In the genomic region with DNA sequence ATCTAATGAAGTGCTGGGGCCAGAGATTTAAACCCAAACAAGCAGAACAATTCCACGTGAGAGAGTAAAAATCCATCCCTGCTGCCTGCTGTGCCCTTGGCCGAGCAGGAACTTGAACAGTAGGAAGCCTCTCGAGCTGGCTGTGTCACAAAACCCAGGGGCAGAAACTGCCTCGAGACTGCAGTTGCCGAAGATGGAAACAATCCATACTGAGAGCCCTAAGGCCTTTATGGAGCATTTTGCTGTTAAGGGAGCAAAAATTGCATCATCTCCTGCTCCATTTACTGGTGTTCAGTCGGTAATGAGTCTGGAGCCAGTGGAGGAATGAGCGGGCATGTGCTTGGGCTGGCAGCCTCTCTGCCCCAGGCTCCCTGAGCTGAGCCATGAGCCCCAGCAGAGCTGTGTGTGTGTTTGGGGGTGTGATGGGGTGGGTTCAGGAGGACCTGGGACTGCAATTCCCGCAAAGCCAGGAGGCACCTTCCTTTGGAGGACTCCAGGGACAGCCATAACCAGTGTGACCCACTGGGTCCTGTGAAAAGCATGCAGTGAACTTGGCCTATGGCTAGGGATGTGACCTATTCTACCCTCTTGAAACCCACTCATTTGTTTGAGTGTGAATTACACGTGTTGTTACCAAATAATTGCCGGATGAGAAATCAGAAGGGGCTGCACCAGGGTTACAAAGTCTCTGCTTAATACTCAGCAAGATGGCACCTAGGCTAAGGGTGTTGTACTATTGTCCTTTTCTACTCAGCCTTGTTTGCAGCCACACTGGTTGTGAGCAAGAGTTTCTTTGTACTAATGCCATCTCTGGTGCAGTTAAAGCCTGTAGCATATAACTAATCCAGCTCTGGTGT, we compare ENCODE assay signal across 9 cellular contexts. TPM values are rescaled to one million over a fixed set of nuclear protein-coding genes. Genes with fewer than 3 reads are reported as not detected.
DNase-seq lines count a peak whose midpoint lies in the region; ATAC-seq and TF ChIP-seq lines count a peak whose summit lies in the region.
"Had no signal": no experiment of that assay in that cellular context is flagged by ENCODE, and none has a peak within 500 bp of the region (broad histone marks: within the 10 kb centered on the region; RNA-seq: fewer than 3 reads in every experiment).

No MANE protein-coding gene starts in this region.

- H3K79me2 ChIP-seq in GM23338 (replicated peaks; ENCODE audit: insufficient read depth): no peaks in the 10 kb centered on the region

- H3F3A ChIP-seq in GM23338 (replicated peaks; ENCODE audit: low read depth): no peaks in the 10 kb centered on the region

- no peak for TF ChIP-seq POLR2A in thyroid gland (IDR thresholded peaks at IDR 0.05)

- H3K27ac ChIP-seq in GM23338 (ENCODE audit: low read depth): peak overlapping the region; percentile 48; the same call in 1 of the 2 replicates
- no peak overlapping the region for H3K27ac ChIP-seq in thyroid gland
- H3K27ac ChIP-seq: SJCRH30 had no signal

- WGBS in thyroid gland, 2 donors: 88 to 97% methylated on average over 9 to 10 of the region's 10 CpGs

- no peaks in the 10 kb centered on the region for H4K20me1 ChIP-seq in GM23338 (replicated peaks; ENCODE audit: insufficient read depth)

- peaks cover 20% of the 10 kb centered on the region for H3K9me2 ChIP-seq in GM23338 (ENCODE audit: insufficient read depth)

- ATAC-seq in GM23338: peak; percentile 76

- H3K4me1 Mint-ChIP-seq in GM23338: peaks cover 33% of the 10 kb centered on the region
- H3K4me1 Mint-ChIP-seq in neural crest cell: peaks cover 10% of the 10 kb centered on the region

- H3K4me3 ChIP-seq in GM23338: 0 out of 2 replicates have a peak overlapping the region, but pooled peaks have one; percentile 23
- H3K4me3 ChIP-seq in astrocyte of the spinal cord (ENCODE audit: low read depth, low read length): no peak overlapping the region
- H3K4me3 ChIP-seq in thyroid gland (replicated peaks in 1 of 3): no peak overlapping the region
- H3K4me3 ChIP-seq: SJCRH30 had no signal

- no peaks in the 10 kb centered on the region for H3K9me3 ChIP-seq in thyroid gland
- H3K9me3 ChIP-seq: SJCRH30 had no signal

- H3K36me3 ChIP-seq in GM23338 (ENCODE audit: insufficient read depth) (no peaks in the 10 kb centered on the region), thyroid gland (no peaks in the 10 kb centered on the region)
- H3K36me3 ChIP-seq: SJCRH30 had no signal

- H3K4me1 ChIP-seq in GM23338 (ENCODE audit: insufficient read depth) (peaks cover 21% of the 10 kb centered on the region), thyroid gland (no peaks in the 10 kb centered on the region)
- H3K4me1 ChIP-seq: SJCRH30 had no signal

- in situ Hi-C loops in astrocyte of the spinal cord (cut with HindIII; ENCODE audit: low sequenced_read_pairs): no loop called here

- H3K27me3 ChIP-seq in GM23338 (ENCODE audit: insufficient read depth): no peaks in the 10 kb centered on the region
- H3K27me3 ChIP-seq in thyroid gland: no peaks in the 10 kb centered on the region
- H3K27me3 ChIP-seq: SJCRH30 had no signal

- H3K4me2 ChIP-seq in GM23338: peak overlapping the region; percentile 71

- peak overlapping the region; percentile 94 for H2AFZ ChIP-seq in GM23338

- no peaks in the 10 kb centered on the region for H3K36me3 Mint-ChIP-seq in GM23338 (ENCODE audit: low read depth)
- no peaks in the 10 kb centered on the region for H3K36me3 Mint-ChIP-seq in neural crest cell (ENCODE audit: low read depth)

- H3K27me3 Mint-ChIP-seq in GM23338 (ENCODE audit: insufficient read depth, low read depth, poor library complexity): peaks cover under 1% of the 10 kb centered on the region
- H3K27me3 Mint-ChIP-seq in neural crest cell (ENCODE audit: low read depth): no peaks in the 10 kb centered on the region

- intact Hi-C loops in thyroid gland (cut with DNase I): no loop called here

- H3K4me3 Mint-ChIP-seq in GM23338 (no peak overlapping the region), neural crest cell (no peak overlapping the region)

- DNase-seq in GM23338 (ENCODE audit: low spot score) (peak; percentile 53), NCI-H2107 (lab: John Stamatoyannopoulos, UW) (peak; percentile 67), astrocyte of the spinal cord (ENCODE audit: low read depth, low spot score) (peak; percentile 84), neural crest cell (ENCODE audit: low read depth, low spot score) (no peak), NCI-H187 treated with DMSO at 0.1 percent for 48 hours (lab: John Stamatoyannopoulos, UW) (no peak), SW480 (ENCODE audit: low spot score) (no peak), thyroid gland (no peak)
- DNase-seq: GOT3, SJCRH30 had no signal

- H3K9me3 Mint-ChIP-seq in GM23338 (no peaks in the 10 kb centered on the region), neural crest cell (no peaks in the 10 kb centered on the region)

- H3K27ac Mint-ChIP-seq in GM23338: peak overlapping the region; percentile 67
- H3K27ac Mint-ChIP-seq in neural crest cell (ENCODE audit: unreplicated experiment): peak overlapping the region; percentile 81

- TF ChIP-seq CTCF in GM23338 (conservative IDR thresholded peaks at IDR 0.05; ENCODE audit: low read depth in 2 of 2): no peak
- TF ChIP-seq CTCF in astrocyte of the spinal cord (IDR thresholded peaks at IDR 0.05; ENCODE audit: low read depth, low read length): no peak
- no peak for TF ChIP-seq CTCF in neural crest cell (conservative IDR thresholded peaks at IDR 0.05)
- TF ChIP-seq CTCF in thyroid gland (IDR thresholded peaks at IDR 0.05): no peak

TF ChIP-seq in GM23338, 12 proteins besides CTCF, POLR2A, EP300 and RAD21:
- TF ChIP-seq EZH2phosphoT487 (IDR thresholded peaks at IDR 0.05; ENCODE audit: unreplicated experiment): no peak
- no peak for TF ChIP-seq ZNF331 (CRISPR knock-in tag; IDR thresholded peaks at IDR 0.05; ENCODE audit: low read depth)
- TF ChIP-seq, protein P1, sequence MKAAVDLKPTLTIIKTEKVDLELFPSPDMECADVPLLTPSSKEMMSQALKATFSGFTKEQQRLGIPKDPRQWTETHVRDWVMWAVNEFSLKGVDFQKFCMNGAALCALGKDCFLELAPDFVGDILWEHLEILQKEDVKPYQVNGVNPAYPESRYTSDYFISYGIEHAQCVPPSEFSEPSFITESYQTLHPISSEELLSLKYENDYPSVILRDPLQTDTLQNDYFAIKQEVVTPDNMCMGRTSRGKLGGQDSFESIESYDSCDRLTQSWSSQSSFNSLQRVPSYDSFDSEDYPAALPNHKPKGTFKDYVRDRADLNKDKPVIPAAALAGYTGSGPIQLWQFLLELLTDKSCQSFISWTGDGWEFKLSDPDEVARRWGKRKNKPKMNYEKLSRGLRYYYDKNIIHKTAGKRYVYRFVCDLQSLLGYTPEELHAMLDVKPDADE (IDR thresholded peaks at IDR 0.05): no peak

RNA-seq across cellular contexts. Expression of a gene that starts 58.4 kb away (rescaled TPM):
- total RNA-seq in GM23338 (2014; rRNA removed; shearing (Covaris generic)): 6.7 and 12.2 TPM in 2 replicates
- polyA plus RNA-seq in GM23338 (2016; fragmentation: Nextera tagmentation; extraction: Ambion mirVana): 4.9 and 5.1 TPM in 2 replicates
- total RNA-seq in neural crest cell (5.4 and 6.1 TPM in 2 replicates), thyroid gland (1 to 10 TPM; 5.8 to 8.6 (median 7.3) TPM)

Comparison
In these comparisons a context has a peak if more than half of its experiments do, and no peak if none do; other contexts are left out.
1. DNase-seq: peak in GM23338 (single experiment), NCI-H2107 (single experiment) and astrocyte of the spinal cord (single experiment); none in neural crest cell (single experiment), NCI-H187 treated with DMSO at 0.1 percent for 48 hours (single experiment), SW480 (single experiment) and thyroid gland (0 of 2).